Comparison of ENCODE assay signal across 8 cellular contexts in genomic region chr7:155344618-155345433, GRCh38. TPM values are rescaled to one million over a fixed set of nuclear protein-coding genes. Genes with fewer than 3 reads are reported as not detected.
DNase-seq lines count a peak whose midpoint lies in the region; ATAC-seq and TF ChIP-seq lines count a peak whose summit lies in the region.

No MANE protein-coding gene starts in this region.

- H2AFZ ChIP-seq in OCI-LY7 (ENCODE audit: low read length): peak overlapping the region; percentile 93
- H2AFZ ChIP-seq in fibroblast of lung (ENCODE audit: low read length): peak overlapping the region; percentile 32

- H3K9me2 ChIP-seq in OCI-LY7 (ENCODE audit: insufficient read depth, low read length): no peaks in the 10 kb centered on the region

- no peak overlapping the region for H3K9ac ChIP-seq in fibroblast of lung (ENCODE audit: insufficient read depth, low read length)

- peak overlapping the region; percentile 99 for H3K4me2 ChIP-seq in OCI-LY7 (ENCODE audit: low read length)
- peak overlapping the region; percentile 59 for H3K4me2 ChIP-seq in fibroblast of lung (ENCODE audit: extremely low read depth, insufficient read depth, low read length)

- H3K79me2 ChIP-seq in OCI-LY7 (ENCODE audit: insufficient read depth, low read depth, low read length) (no peaks in the 10 kb centered on the region), fibroblast of lung (ENCODE audit: control insufficient read depth, insufficient read depth, low read length) (no peaks in the 10 kb centered on the region)

- CTCF ChIA-PET in OCI-LY7 (lab: Charles Lee; ENCODE audit: unreplicated experiment): interaction anchor here (0.5 to 1.6 kb wide), 7 partner anchors 11 to 417 kb away, joined by 3 to 15 read pairs (median 3); no protein-coding TSS in a partner anchor

- intact Hi-C loops in OCI-LY7 (cut with micrococcal nuclease; ENCODE audit: unreplicated experiment): loop anchor here (1.0 to 2.0 kb wide), 5 partner anchors 47 to 512 kb away; no protein-coding TSS in a partner anchor

- H3K9me3 ChIP-seq in OCI-LY7 (ENCODE audit: low read length) (no peaks in the 10 kb centered on the region), fibroblast of lung (ENCODE audit: control insufficient read depth, insufficient read depth, low read depth, low read length) (no peaks in the 10 kb centered on the region)

- no peaks in the 10 kb centered on the region for H3K9me3 Mint-ChIP-seq in activated T-cell treated with anti-CD3 and anti-CD28 coated beads, Interleukin-2, amount 50 U/mL, for 24 hours
- H3K9me3 Mint-ChIP-seq in naive thymus-derived CD8-positive, alpha-beta T cell: no peaks in the 10 kb centered on the region
- H3K9me3 Mint-ChIP-seq in stimulated activated memory B cell treated with anti-CD40 and anti-IgM and Interleukin-4, amounts not matched to agents 10 μg/mL and 1 μg/mL and 100 μg/mL, for 72 hours: no peaks in the 10 kb centered on the region

- TF ChIP-seq CTCF in HL-60 (IDR thresholded peaks at IDR 0.05; ENCODE audit: insufficient read depth, low read length) (peak; percentile 69), OCI-LY7 (conservative IDR thresholded peaks at IDR 0.05; ENCODE audit: low read length) (peak; percentile 85), fibroblast of lung (conservative IDR thresholded peaks at IDR 0.05 in 1 of 2, IDR thresholded peaks at IDR 0.05 in 1 of 2; ENCODE audit: low read depth in 1 of 2, low read length in 2 of 2) (peak; percentile 55 to 75)

- no peaks in the 10 kb centered on the region for H4K20me1 ChIP-seq in OCI-LY7 (ENCODE audit: insufficient read depth, low read length)
- H4K20me1 ChIP-seq in fibroblast of lung (ENCODE audit: control insufficient read depth, extremely low read depth, insufficient read depth, low read length): no peaks in the 10 kb centered on the region

- POLR2A ChIA-PET in OCI-LY7 (lab: Charles Lee): interaction anchor here (0.6 to 0.8 kb wide), 3 partner anchors 140 to 424 kb away, joined by 3 read pairs; no protein-coding TSS in a partner anchor
- POLR2A ChIA-PET in naive thymus-derived CD8-positive, alpha-beta T cell (lab: Charles Lee): interaction anchor here (0.6 to 3.9 kb wide), 4 partner anchors 47 to 397 kb away, joined by 3 to 36 read pairs (median 4); partner anchors contain the start of gene INSIG1

- in situ Hi-C loops in Caki2 (cut with HindIII; ENCODE audit: low pct_unique_long_range_greater_than_20kb, low sequenced_read_pairs): no loop called here

- H3K27me3 ChIP-seq in HL-60 (ENCODE audit: insufficient read depth, poor library complexity, severe bottlenecking) (no peaks in the 10 kb centered on the region), fibroblast of lung (ENCODE audit: control insufficient read depth, insufficient read depth, low read length) (no peaks in the 10 kb centered on the region)

- no peaks in the 10 kb centered on the region for H3K36me3 ChIP-seq in OCI-LY7 (ENCODE audit: insufficient read depth, low read length)
- H3K36me3 ChIP-seq in fibroblast of lung (ENCODE audit: control insufficient read depth, insufficient read depth, low read length): no peaks in the 10 kb centered on the region

- DNase-seq in Caki2 (ENCODE audit: low read depth): peak; percentile 60
- DNase-seq in HL-60 (ENCODE audit: low read depth in 1 of 2, low spot score in 1 of 2): peak; percentile 69 to 76
- DNase-seq in OCI-LY7 (ENCODE audit: low spot score): peak; percentile 69
- DNase-seq in activated T-cell treated with anti-CD3 and anti-CD28 coated beads, Interleukin-2, amount 50 U/mL, for 24 hours: peak; percentile 94
- DNase-seq in fibroblast of lung (ENCODE audit: low read depth in 2 of 2): peak; percentile 48 to 69
- peak; percentile 71 to 88 (median 84) for DNase-seq in naive thymus-derived CD8-positive, alpha-beta T cell

- H3K27ac Mint-ChIP-seq in activated T-cell treated with anti-CD3 and anti-CD28 coated beads, Interleukin-2, amount 50 U/mL, for 24 hours: no peak overlapping the region
- H3K27ac Mint-ChIP-seq in naive thymus-derived CD8-positive, alpha-beta T cell: peak overlapping the region in 3 of 10 donors; percentile 10 to 33 (median 32)
- peak overlapping the region; percentile 26 for H3K27ac Mint-ChIP-seq in stimulated activated memory B cell treated with anti-CD40 and anti-IgM and Interleukin-4, amounts not matched to agents 10 μg/mL and 1 μg/mL and 100 μg/mL, for 72 hours

- H3K4me3 ChIP-seq in HL-60 (replicated peaks; ENCODE audit: insufficient read depth, low read length) (peak overlapping the region; percentile 34), OCI-LY7 (ENCODE audit: low read depth, low read length, poor library complexity, severe bottlenecking) (peak overlapping the region; percentile 69), fibroblast of lung (replicated peaks in 1 of 4; ENCODE audit: control extremely low read depth in 1 of 4, insufficient read depth in 1 of 4, low read depth in 3 of 4, low read length in 4 of 4) (peak overlapping the region in 3 of 4 experiments; percentile 16 to 40 (median 24))

- no peaks in the 10 kb centered on the region for H3K4me1 ChIP-seq in OCI-LY7 (ENCODE audit: insufficient read depth, low read length, poor library complexity, severe bottlenecking)
- no peaks in the 10 kb centered on the region for H3K4me1 ChIP-seq in fibroblast of lung (ENCODE audit: control insufficient read depth, extremely low read depth, insufficient read depth, low read length)

- BruUV-seq in OCI-LY7 (replicated peaks; lab: Mats Ljungman, UMichigan): no TSS peak

- H3K4me1 Mint-ChIP-seq in activated T-cell treated with anti-CD3 and anti-CD28 coated beads, Interleukin-2, amount 50 U/mL, for 24 hours (ENCODE audit: low read depth): peaks cover 8% of the 10 kb centered on the region
- peaks cover 2 to 9% (median 5%) of the 10 kb centered on the region in 4 donors for H3K4me1 Mint-ChIP-seq in naive thymus-derived CD8-positive, alpha-beta T cell
- H3K4me1 Mint-ChIP-seq in stimulated activated memory B cell treated with anti-CD40 and anti-IgM and Interleukin-4, amounts not matched to agents 10 μg/mL and 1 μg/mL and 100 μg/mL, for 72 hours: peaks cover 18% of the 10 kb centered on the region

- H3K27ac ChIP-seq in HL-60 (replicated peaks): no peak overlapping the region
- H3K27ac ChIP-seq in OCI-LY7 (ENCODE audit: low read depth, low read length, poor library complexity, severe bottlenecking): no peak overlapping the region
- no peak overlapping the region for H3K27ac ChIP-seq in fibroblast of lung (ENCODE audit: insufficient read depth, low read length)

- no peaks in the 10 kb centered on the region for H3K36me3 Mint-ChIP-seq in activated T-cell treated with anti-CD3 and anti-CD28 coated beads, Interleukin-2, amount 50 U/mL, for 24 hours (ENCODE audit: low read depth)
- H3K36me3 Mint-ChIP-seq in naive thymus-derived CD8-positive, alpha-beta T cell: no peaks in the 10 kb centered on the region
- no peaks in the 10 kb centered on the region for H3K36me3 Mint-ChIP-seq in stimulated activated memory B cell treated with anti-CD40 and anti-IgM and Interleukin-4, amounts not matched to agents 10 μg/mL and 1 μg/mL and 100 μg/mL, for 72 hours

- peak overlapping the region; percentile 68 for H3K4me3 Mint-ChIP-seq in activated T-cell treated with anti-CD3 and anti-CD28 coated beads, Interleukin-2, amount 50 U/mL, for 24 hours
- H3K4me3 Mint-ChIP-seq in naive thymus-derived CD8-positive, alpha-beta T cell: peak overlapping the region; percentile 44 to 80 (median 72)
- peak overlapping the region; percentile 63 for H3K4me3 Mint-ChIP-seq in stimulated activated memory B cell treated with anti-CD40 and anti-IgM and Interleukin-4, amounts not matched to agents 10 μg/mL and 1 μg/mL and 100 μg/mL, for 72 hours

- H3K27me3 Mint-ChIP-seq in activated T-cell treated with anti-CD3 and anti-CD28 coated beads, Interleukin-2, amount 50 U/mL, for 24 hours: peaks cover 8% of the 10 kb centered on the region
- peaks cover 0 to 9% (median 0%) of the 10 kb centered on the region in 5 donors for H3K27me3 Mint-ChIP-seq in naive thymus-derived CD8-positive, alpha-beta T cell
- H3K27me3 Mint-ChIP-seq in stimulated activated memory B cell treated with anti-CD40 and anti-IgM and Interleukin-4, amounts not matched to agents 10 μg/mL and 1 μg/mL and 100 μg/mL, for 72 hours: peaks cover 8% of the 10 kb centered on the region

- ATAC-seq in GM19467 (IDR thresholded peaks at IDR 0.05; ENCODE audit: unreplicated experiment): peak; percentile 90
- peak; percentile 97 to 98 for ATAC-seq in naive thymus-derived CD8-positive, alpha-beta T cell
- ATAC-seq in stimulated activated memory B cell treated with anti-CD40 and anti-IgM and Interleukin-4, amounts not matched to agents 10 μg/mL and 1 μg/mL and 100 μg/mL, for 72 hours: peak; percentile 89

RNA-seq across cellular contexts. Expression of gene INSIG1, which starts 47.1 kb away (rescaled TPM):
- total RNA-seq in Caki2 (2014; rRNA removed; shearing (Covaris generic); ENCODE audit: low replicate concordance): 61.5 and 72.9 TPM in 2 replicates
- 105 and 122 TPM in 2 replicates for total RNA-seq in OCI-LY7 (2014; rRNA removed; shearing (Covaris generic))
- 164 and 166 TPM in 2 replicates for total RNA-seq in OCI-LY7 (2022)
- 193 and 353 TPM in 2 replicates for total RNA-seq in fibroblast of lung
- polyA plus RNA-seq in fibroblast of lung: 170 and 216 TPM in 2 replicates
- polyA plus RNA-seq in fibroblast of lung (2012): 141 and 158 TPM in 2 replicates
- polyA minus RNA-seq in fibroblast of lung (ENCODE audit: low replicate concordance): 191 and 255 TPM in 2 replicates
- total RNA-seq in naive thymus-derived CD8-positive, alpha-beta T cell: 10 to 100 TPM; 50.3 to 53.0 TPM
- 10 to 100 TPM; 25.5 to 33.6 (median 33.0) TPM for polyA plus RNA-seq in naive thymus-derived CD8-positive, alpha-beta T cell
